Comparison of ENCODE assay signal across 10 cellular contexts in the genomic region with DNA sequence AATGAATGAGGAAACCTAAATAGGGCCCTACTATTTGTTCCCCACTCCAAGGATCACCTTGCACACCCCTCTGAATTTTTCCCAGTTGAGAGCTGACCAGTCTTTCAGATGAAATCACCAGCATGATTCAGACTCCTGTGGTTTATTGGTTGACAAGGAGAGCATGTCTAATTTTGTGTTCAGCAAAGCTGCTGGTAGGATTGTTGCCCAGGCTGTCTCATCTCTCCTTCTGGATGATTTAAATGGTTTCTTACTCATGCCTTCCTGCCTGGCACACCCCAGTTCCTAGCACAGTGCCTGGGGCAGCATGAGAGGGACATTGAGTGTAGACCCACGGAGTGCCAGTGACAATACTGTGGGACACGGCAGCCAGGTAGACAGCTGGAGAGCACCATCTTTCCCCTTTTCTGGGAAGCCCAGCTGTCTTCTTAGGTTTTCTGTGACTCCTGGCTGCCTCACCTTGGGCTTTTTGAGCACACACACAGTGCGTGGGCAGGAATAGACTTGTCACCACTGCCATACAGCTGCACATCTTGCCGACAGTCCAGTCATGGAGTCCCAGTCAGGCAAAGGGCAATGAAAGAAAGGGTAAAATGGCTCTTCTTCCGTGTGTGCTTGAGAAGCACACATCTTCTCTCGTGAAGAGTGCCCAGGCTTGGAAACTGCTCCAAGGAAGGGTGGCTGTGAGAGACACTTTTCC. TPM values are rescaled to one million over a fixed set of nuclear protein-coding genes. Genes with fewer than 3 reads are reported as not detected.
DNase-seq lines count a peak whose midpoint lies in the region; ATAC-seq lines count a peak whose summit lies in the region.
"Had no signal": no experiment of that assay in that cellular context is flagged by ENCODE, and none has a peak within 500 bp of the region (broad histone marks: within the 10 kb centered on the region; RNA-seq: fewer than 3 reads in every experiment).

No MANE protein-coding gene starts in this region.

- peak; percentile 94 for ATAC-seq in esophagus mucosa
- ATAC-seq in HG03196 (IDR thresholded peaks at IDR 0.05; ENCODE audit: unreplicated experiment), result no peak

- peak; percentile 71 for DNase-seq in GM04503 (ENCODE audit: low read depth)
- peak; percentile 73 for DNase-seq in NCI-H226
- DNase-seq in renal cortical epithelial cell (ENCODE audit: low read depth), result peak; percentile 98
- no peak for DNase-seq in DMS79 (lab: John Stamatoyannopoulos, UW)
- no peak for DNase-seq in stimulated activated CD4-positive, alpha-beta T cell treated with anti-CD3 and anti-CD28 coated beads, Interleukin-2, amount 100 ng/mL, for 48 hours
- DNase-seq: DMS153, PC-9, sigmoid colon had no signal

RNA-seq across cellular contexts. Expression of a gene that starts 12.3 kb away (rescaled TPM):
- 0.04 TPM for total RNA-seq in esophagus mucosa
- 0.52 and 3.6 TPM in 2 replicates for total RNA-seq in renal cortical epithelial cell
- total RNA-seq: PC-9 had no signal

Comparison
In these comparisons a context has a peak if more than half of its experiments do, and no peak if none do; other contexts are left out.
1. DNase-seq: peak in GM04503 (single experiment), NCI-H226 (single experiment) and renal cortical epithelial cell (single experiment); none in DMS79 (single experiment) and stimulated activated CD4-positive, alpha-beta T cell treated with anti-CD3 and anti-CD28 coated beads, Interleukin-2, amount 100 ng/mL, for 48 hours (0 of 2).